ENCODE assay signal across 1 cellular context in the genomic region with DNA sequence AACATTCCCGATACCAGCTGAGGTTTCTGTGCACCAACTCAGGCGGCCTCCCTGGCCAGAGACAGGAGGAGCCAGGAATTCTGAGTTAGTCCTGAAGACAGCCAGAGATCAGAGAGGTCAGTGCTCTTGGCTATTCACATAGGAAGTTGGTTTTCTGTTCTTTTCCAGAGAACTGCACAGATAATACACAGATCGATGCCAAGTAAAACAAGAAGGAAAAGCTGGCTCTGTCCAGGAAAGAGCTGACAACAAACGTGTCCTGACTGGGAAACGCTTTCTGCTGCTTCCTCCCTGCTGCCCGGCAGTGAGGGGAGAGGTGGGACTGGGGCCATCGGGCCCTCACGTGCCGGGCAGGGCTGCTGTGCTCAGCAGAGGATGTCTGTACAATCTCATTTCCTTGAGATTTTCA.
TF ChIP-seq lines count a peak whose summit lies in the region.

No MANE protein-coding gene starts in this region.

TF ChIP-seq in GM23338, 12 proteins besides CTCF, POLR2A, EP300 and RAD21 (continued from another document):
- TF ChIP-seq, protein P1, sequence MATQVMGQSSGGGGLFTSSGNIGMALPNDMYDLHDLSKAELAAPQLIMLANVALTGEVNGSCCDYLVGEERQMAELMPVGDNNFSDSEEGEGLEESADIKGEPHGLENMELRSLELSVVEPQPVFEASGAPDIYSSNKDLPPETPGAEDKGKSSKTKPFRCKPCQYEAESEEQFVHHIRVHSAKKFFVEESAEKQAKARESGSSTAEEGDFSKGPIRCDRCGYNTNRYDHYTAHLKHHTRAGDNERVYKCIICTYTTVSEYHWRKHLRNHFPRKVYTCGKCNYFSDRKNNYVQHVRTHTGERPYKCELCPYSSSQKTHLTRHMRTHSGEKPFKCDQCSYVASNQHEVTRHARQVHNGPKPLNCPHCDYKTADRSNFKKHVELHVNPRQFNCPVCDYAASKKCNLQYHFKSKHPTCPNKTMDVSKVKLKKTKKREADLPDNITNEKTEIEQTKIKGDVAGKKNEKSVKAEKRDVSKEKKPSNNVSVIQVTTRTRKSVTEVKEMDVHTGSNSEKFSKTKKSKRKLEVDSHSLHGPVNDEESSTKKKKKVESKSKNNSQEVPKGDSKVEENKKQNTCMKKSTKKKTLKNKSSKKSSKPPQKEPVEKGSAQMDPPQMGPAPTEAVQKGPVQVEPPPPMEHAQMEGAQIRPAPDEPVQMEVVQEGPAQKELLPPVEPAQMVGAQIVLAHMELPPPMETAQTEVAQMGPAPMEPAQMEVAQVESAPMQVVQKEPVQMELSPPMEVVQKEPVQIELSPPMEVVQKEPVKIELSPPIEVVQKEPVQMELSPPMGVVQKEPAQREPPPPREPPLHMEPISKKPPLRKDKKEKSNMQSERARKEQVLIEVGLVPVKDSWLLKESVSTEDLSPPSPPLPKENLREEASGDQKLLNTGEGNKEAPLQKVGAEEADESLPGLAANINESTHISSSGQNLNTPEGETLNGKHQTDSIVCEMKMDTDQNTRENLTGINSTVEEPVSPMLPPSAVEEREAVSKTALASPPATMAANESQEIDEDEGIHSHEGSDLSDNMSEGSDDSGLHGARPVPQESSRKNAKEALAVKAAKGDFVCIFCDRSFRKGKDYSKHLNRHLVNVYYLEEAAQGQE (IDR thresholded peaks at IDR 0.05; ENCODE audit: unreplicated experiment): no peak
- TF ChIP-seq CREB1 (CRISPR knock-in tag; IDR thresholded peaks at IDR 0.05; ENCODE audit: low read depth) (no peak), ZNF331 (CRISPR knock-in tag; IDR thresholded peaks at IDR 0.05; ENCODE audit: low read depth) (no peak), STAT1 (IDR thresholded peaks at IDR 0.05; ENCODE audit: unreplicated experiment) (no peak), ZNF114 (CRISPR knock-in tag; IDR thresholded peaks at IDR 0.05) (no peak), NANOG (IDR thresholded peaks at IDR 0.05; ENCODE audit: borderline replicate concordance) (no peak), EZH2 (IDR thresholded peaks at IDR 0.05; ENCODE audit: low read depth, unreplicated experiment) (no peak)
